Comparison of ENCODE assay signal across 13 cellular contexts in genomic region chr1:51906306-51907078, GRCh38. TPM values are rescaled to one million over a fixed set of nuclear protein-coding genes. Genes with fewer than 3 reads are reported as not detected.
DNase-seq lines count a peak whose midpoint lies in the region; ATAC-seq lines count a peak whose summit lies in the region.
"Had no signal": no experiment of that assay in that cellular context is flagged by ENCODE, and none has a peak within 500 bp of the region (broad histone marks: within the 10 kb centered on the region; RNA-seq: fewer than 3 reads in every experiment).

No MANE protein-coding gene starts in this region.

- H3K27me3 ChIP-seq in CD4-positive, alpha-beta memory T cell (ENCODE audit: insufficient read depth, low read length) = no peaks in the 10 kb centered on the region
- H3K27me3 ChIP-seq: uterus had no signal

- no peaks in the 10 kb centered on the region for H3K36me3 ChIP-seq in CD4-positive, alpha-beta memory T cell (ENCODE audit: insufficient read depth, low read length)
- H3K36me3 ChIP-seq: pancreas, uterus had no signal

- DNase-seq in CD4-positive, alpha-beta memory T cell = no peak
- DNase-seq in M059J (ENCODE audit: low read depth) (peak; percentile 77), astrocyte of the hippocampus (ENCODE audit: low read depth, low spot score) (peak; percentile 54), kidney tubule cell (ENCODE audit: low spot score) (peak; percentile 71), NCI-H2107 treated with DMSO at 0.1 percent for 48 hours (lab: John Stamatoyannopoulos, UW; ENCODE audit: unreplicated experiment) (no peak)
- DNase-seq: activated effector memory CD4-positive, alpha-beta T cell treated with anti-CD3 and anti-CD28 coated beads, Interleukin-2, amount 50 U/mL, for 16 hours; endodermal cell; GOT3; pancreas; uterus had no signal

- no peaks in the 10 kb centered on the region for H3K36me3 Mint-ChIP-seq in CD4-positive, alpha-beta memory T cell

- no peak overlapping the region for H3K4me3 ChIP-seq in CD4-positive, alpha-beta memory T cell (ENCODE audit: low read length in 2 of 2)
- H3K4me3 ChIP-seq: pancreas, uterus had no signal

- H3K4me3 Mint-ChIP-seq in CD4-positive, alpha-beta memory T cell = peak overlapping the region in 2 of 8 donors; percentile 11 to 24
- H3K4me3 Mint-ChIP-seq: endodermal cell had no signal

- CTCF ChIA-PET in CD4-positive, alpha-beta memory T cell (lab: Charles Lee; ENCODE audit: partially characterized antibody) = interaction anchor here (0.7 to 1.7 kb wide), 3 partner anchors 8 to 1016 kb away, joined by 4 to 7 read pairs (median 4); no protein-coding TSS in a partner anchor

- H3K4me1 Mint-ChIP-seq in CD4-positive, alpha-beta memory T cell = peaks cover 4 to 15% (median 8%) of the 10 kb centered on the region in 4 donors

- intact Hi-C loops in CD4-positive, alpha-beta memory T cell (cut with micrococcal nuclease) = no loop called here

- POLR2A ChIA-PET in CD4-positive, alpha-beta memory T cell (lab: Charles Lee; ENCODE audit: partially characterized antibody) = no interaction called here

- no peak overlapping the region for H3K27ac ChIP-seq in CD4-positive, alpha-beta memory T cell (ENCODE audit: low read depth, low read length)
- H3K27ac ChIP-seq: pancreas, uterus had no signal

- ATAC-seq in GM21528 (IDR thresholded peaks at IDR 0.05; ENCODE audit: low FRiP score, unreplicated experiment) = no peak
- ATAC-seq in GM21576 (IDR thresholded peaks at IDR 0.05; ENCODE audit: unreplicated experiment) = no peak
- ATAC-seq in HG02973 (IDR thresholded peaks at IDR 0.05; ENCODE audit: unreplicated experiment) = no peak
- ATAC-seq: pancreas had no signal

- peaks cover 6 to 7% of the 10 kb centered on the region in 2 donors for H3K27me3 Mint-ChIP-seq in CD4-positive, alpha-beta memory T cell

- H3K9me3 ChIP-seq in CD4-positive, alpha-beta memory T cell (ENCODE audit: control insufficient read depth in 1 of 2, low read length in 2 of 2) = no peaks in the 10 kb centered on the region
- H3K9me3 ChIP-seq: pancreas, uterus had no signal

- H3K27ac Mint-ChIP-seq in CD4-positive, alpha-beta memory T cell = peak overlapping the region; percentile 70 to 94 (median 84)
- H3K27ac Mint-ChIP-seq: endodermal cell had no signal

- H3K9me3 Mint-ChIP-seq in CD4-positive, alpha-beta memory T cell = peaks cover 0 to 13% (median 9%) of the 10 kb centered on the region in 8 donors

- peaks cover 6% of the 10 kb centered on the region for H3K4me1 ChIP-seq in CD4-positive, alpha-beta memory T cell (ENCODE audit: insufficient read depth, low read length)
- H3K4me1 ChIP-seq: pancreas, uterus had no signal

RNA-seq across cellular contexts. Expression of gene NRDC, which starts 28.0 kb away (rescaled TPM):
- total RNA-seq in CD4-positive, alpha-beta memory T cell = 100 to 1,000 TPM; 133 to 137 TPM
- polyA plus RNA-seq in CD4-positive, alpha-beta memory T cell = 100 to 1,000 TPM in 1 of 2 donors, 10 to 100 TPM in 1; 77.7 to 101 TPM
- 58.4 and 82.9 TPM in 2 replicates for total RNA-seq in M059J (2014; rRNA removed; shearing (Covaris generic))

Comparison
In these comparisons a context has a peak if more than half of its experiments do, and no peak if none do; other contexts are left out.
1. DNase-seq: peak in M059J (single experiment), astrocyte of the hippocampus (single experiment) and kidney tubule cell (single experiment); none in CD4-positive, alpha-beta memory T cell (0 of 5) and NCI-H2107 treated with DMSO at 0.1 percent for 48 hours (single experiment).